ENCODE assay signal across 26 cellular contexts in genomic region chr18:58056847-58057246, GRCh38.
"Had no signal": no experiment of that assay in that cellular context is flagged by ENCODE, and none has a peak within 500 bp of the region (broad histone marks: within the 10 kb centered on the region; RNA-seq: fewer than 3 reads in every experiment).

No MANE protein-coding gene starts in this region.

- H3K4me2 ChIP-seq: neural progenitor cell had no signal

- H3K9ac ChIP-seq: neural progenitor cell had no signal

- H2AFZ ChIP-seq: neural progenitor cell had no signal

- H3K4me1 ChIP-seq: testis, transverse colon had no signal

- FAIRE-seq: kidney, urothelium cell line had no signal

- H3K27me3 ChIP-seq: neural progenitor cell, neutrophil, spleen, testis, thyroid gland, transverse colon, upper lobe of right lung had no signal

- H3K27ac ChIP-seq: lower lobe of right lung, neural progenitor cell, neutrophil, skin epidermis, spleen, testis, thyroid gland, transverse colon, upper lobe of right lung had no signal

- H3K4me3 ChIP-seq: lower lobe of right lung, neural progenitor cell, prostate gland, skin epidermis, spleen, testis, thyroid gland, transverse colon, upper lobe of right lung had no signal

- DNase-seq: kidney; left colon; lower lobe of right lung; mesenchymal stem cell; naive B cell; natural killer cell; nephron progenitor cell; occipital lobe; retina; right cardiac atrium; spleen; stimulated activated CD4-positive, alpha-beta T cell treated with anti-CD3 and anti-CD28 coated beads, Interleukin-2, amount 100 ng/mL, for 48 hours; stimulated activated CD4-positive, alpha-beta T cell treated with anti-CD3 and anti-CD28 coated beads, Interleukin-4, amount 100 ng/mL, for 4 hours; stimulated activated CD8-positive, alpha-beta memory T cell treated with anti-CD3 and anti-CD28 coated beads, Interleukin-4, amount 100 ng/mL, for 48 hours; stimulated activated naive CD4-positive, alpha-beta T cell treated with Interleukin-2 at 50 U/mL for 16 hours; stimulated activated naive CD8-positive, alpha-beta T cell treated with anti-CD3 and anti-CD28 coated beads, Interleukin-15, amount 100 ng/mL, for 72 hours; testis; thyroid gland; transverse colon; upper lobe of right lung had no signal

- H3K36me3 ChIP-seq: lower lobe of right lung, neural progenitor cell, neutrophil, prostate gland, spleen, thyroid gland, transverse colon, upper lobe of right lung had no signal

- H3K9me3 ChIP-seq: lower lobe of right lung, neutrophil, prostate gland, spleen, testis, thyroid gland, transverse colon, upper lobe of right lung had no signal

- ATAC-seq: left colon; lower lobe of right lung; natural killer cell; right cardiac atrium; stimulated activated memory B cell treated with anti-CD40 and anti-IgM and Interleukin-4, amounts not matched to agents 10 μg/mL and 1 μg/mL and 100 μg/mL, for 72 hours; stimulated activated naive CD8-positive, alpha-beta T cell treated with anti-CD3 and anti-CD28 coated beads, Interleukin-15, amount 100 ng/mL, for 72 hours; upper lobe of right lung had no signal
